In the genomic region with DNA sequence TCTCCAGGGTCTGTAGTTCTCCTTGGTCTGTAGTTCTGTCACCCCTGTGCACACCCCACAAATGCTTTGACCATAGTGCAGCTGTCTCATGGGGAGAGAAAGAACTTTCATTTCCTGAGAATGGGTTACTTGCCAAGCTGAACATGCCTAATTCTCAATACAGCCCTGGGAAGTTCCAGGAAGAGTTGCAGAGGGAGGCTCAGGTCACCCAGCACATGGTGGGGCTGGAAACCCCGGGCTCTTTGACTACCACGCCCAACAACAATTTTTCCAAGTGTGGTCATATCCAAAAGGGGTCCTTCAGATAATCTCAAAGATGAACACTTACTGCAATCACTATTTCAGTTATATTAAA, we compare ENCODE assay signal across 13 cellular contexts. TPM values are rescaled to one million over a fixed set of nuclear protein-coding genes. Genes with fewer than 3 reads are reported as not detected.
DNase-seq lines count a peak whose midpoint lies in the region; ATAC-seq and TF ChIP-seq lines count a peak whose summit lies in the region.
"Had no signal": no experiment of that assay in that cellular context is flagged by ENCODE, and none has a peak within 500 bp of the region (broad histone marks: within the 10 kb centered on the region; RNA-seq: fewer than 3 reads in every experiment).

No MANE protein-coding gene starts in this region.

- in situ Hi-C loops in brain microvascular endothelial cell (cut with HindIII; ENCODE audit: low pct_ligation_motif_present, low sequenced_read_pairs): no loop called here

- H3K9me3 Mint-ChIP-seq in neural crest cell: no peaks in the 10 kb centered on the region

- no peaks in the 10 kb centered on the region for H3K9me2 ChIP-seq in Loucy (replicated peaks; ENCODE audit: low read depth, low read length)

- H3F3A ChIP-seq in Loucy (ENCODE audit: low read depth): no peaks in the 10 kb centered on the region; the same call in 1 of the 2 replicates

- peak overlapping the region; percentile 8; the same call in 1 of the 2 replicates for H2AFZ ChIP-seq in Loucy (ENCODE audit: low read length)

- H3K36me3 ChIP-seq in Loucy (ENCODE audit: insufficient read depth, low read length) (no peaks in the 10 kb centered on the region), brain microvascular endothelial cell (replicated peaks) (peaks cover 4% of the 10 kb centered on the region)
- H3K36me3 ChIP-seq: colonic mucosa had no signal

- no peak overlapping the region for H3K4me3 ChIP-seq in Loucy (ENCODE audit: low read length, poor library complexity, severe bottlenecking)
- H3K4me3 ChIP-seq in brain microvascular endothelial cell (ENCODE audit: low read depth, low read length): no peak overlapping the region
- H3K4me3 ChIP-seq: colonic mucosa had no signal

- DNase-seq in Daoy (ENCODE audit: low read depth) (peak; percentile 44), brain microvascular endothelial cell (no peak), neural crest cell (ENCODE audit: low read depth, low spot score) (no peak), HK-2 (ENCODE audit: unreplicated experiment) (no peak), NCI-H1417 treated with DMSO at 0.1 percent for 48 hours (lab: John Stamatoyannopoulos, UW) (no peak), NCI-H2196 (lab: John Stamatoyannopoulos, UW; ENCODE audit: unreplicated experiment) (no peak)
- DNase-seq: activated gamma-delta T cell treated with Interleukin-2 at 50 U/mL for 16 hours, Caco-2, colonic mucosa, NCI-H187 had no signal

- H3K4me1 Mint-ChIP-seq in neural crest cell: peaks cover 65% of the 10 kb centered on the region

- peak overlapping the region; percentile 39 for H3K4me2 ChIP-seq in Loucy (ENCODE audit: low read depth, low read length, poor library complexity, severe bottlenecking)

- peaks cover 13% of the 10 kb centered on the region for H3K27me3 Mint-ChIP-seq in neural crest cell (ENCODE audit: low read depth)

- TF ChIP-seq CTCF in Loucy (conservative IDR thresholded peaks at IDR 0.05; ENCODE audit: low read length): no peak
- TF ChIP-seq CTCF in brain microvascular endothelial cell (IDR thresholded peaks at IDR 0.05; ENCODE audit: low read depth, low read length, missing control alignments): no peak
- TF ChIP-seq CTCF in neural crest cell (conservative IDR thresholded peaks at IDR 0.05): no peak

- peak overlapping the region; percentile 77 for H3K4me3 Mint-ChIP-seq in neural crest cell

- no peaks in the 10 kb centered on the region for H3K27me3 ChIP-seq in Loucy (ENCODE audit: insufficient read depth, low read length, poor library complexity, severe bottlenecking)
- H3K27me3 ChIP-seq in brain microvascular endothelial cell (replicated peaks): no peaks in the 10 kb centered on the region
- H3K27me3 ChIP-seq: colonic mucosa had no signal

- no peaks in the 10 kb centered on the region for H3K9me3 ChIP-seq in Loucy (ENCODE audit: insufficient read depth, low read depth, low read length)
- H3K9me3 ChIP-seq: Caco-2, colonic mucosa had no signal

- peaks cover 42% of the 10 kb centered on the region for H3K4me1 ChIP-seq in Loucy (ENCODE audit: insufficient read depth, low read length, poor library complexity, severe bottlenecking)
- H3K4me1 ChIP-seq: colonic mucosa had no signal

- H3K36me3 Mint-ChIP-seq in neural crest cell (ENCODE audit: low read depth): no peaks in the 10 kb centered on the region

- no peak for ATAC-seq in GM18909 (IDR thresholded peaks at IDR 0.05; ENCODE audit: poor library complexity, unreplicated experiment)

- peaks cover 24% of the 10 kb centered on the region for H3K79me2 ChIP-seq in Loucy (ENCODE audit: insufficient read depth, low read length)

- H3K9ac ChIP-seq in Loucy (ENCODE audit: low read depth, low read length, poor library complexity, severe bottlenecking): peak overlapping the region; percentile 30

- H4K20me1 ChIP-seq in Loucy (ENCODE audit: insufficient read depth, low read length, poor library complexity, severe bottlenecking): peaks cover 20% of the 10 kb centered on the region

- peak overlapping the region; percentile 37 for H3K27ac ChIP-seq in brain microvascular endothelial cell
- H3K27ac ChIP-seq: colonic mucosa had no signal

- no peak overlapping the region for H3K27ac Mint-ChIP-seq in neural crest cell (ENCODE audit: unreplicated experiment)

RNA-seq across cellular contexts. Expression of gene PTPRA, which starts 2.2 kb away (rescaled TPM):
- total RNA-seq in Daoy (2014; rRNA removed; shearing (Covaris generic)): 11.0 and 12.2 TPM in 2 replicates
- 86.5 and 88.7 TPM in 2 replicates for total RNA-seq in neural crest cell

RNA-seq across cellular contexts. Expression of gene VPS16, which starts 30.5 kb away (rescaled TPM):
- total RNA-seq in Daoy (2014; rRNA removed; shearing (Covaris generic)): 29.8 and 30.9 TPM in 2 replicates
- 49.8 and 50.6 TPM in 2 replicates for total RNA-seq in neural crest cell

RNA-seq across cellular contexts. Expression of gene PCED1A, which starts 30.6 kb away (rescaled TPM):
- 13.9 and 15.9 TPM in 2 replicates for total RNA-seq in Daoy (2014; rRNA removed; shearing (Covaris generic))
- 68.7 and 71.9 TPM in 2 replicates for total RNA-seq in neural crest cell

RNA-seq across cellular contexts. Expression of gene TMEM239, which starts 54.9 kb away (rescaled TPM):
- total RNA-seq in Daoy (2014; rRNA removed; shearing (Covaris generic)): not detected in 2 replicates
- not detected in 2 replicates for total RNA-seq in neural crest cell
- total RNA-seq: Caco-2, colonic mucosa, lower leg skin had no signal

RNA-seq across cellular contexts. Expression of gene C20orf141, which starts 56.3 kb away (rescaled TPM):
- total RNA-seq in Daoy (2014; rRNA removed; shearing (Covaris generic)): not detected in 2 replicates
- not detected in 2 replicates for total RNA-seq in neural crest cell
- total RNA-seq: Caco-2, colonic mucosa, lower leg skin had no signal
